9 cellular contexts compared by ENCODE assay signal in genomic region chr12:54579696-54580333, GRCh38. TPM values are rescaled to one million over a fixed set of nuclear protein-coding genes. Genes with fewer than 3 reads are reported as not detected.
DNase-seq lines count a peak whose midpoint lies in the region; ATAC-seq lines count a peak whose summit lies in the region.
"Had no signal": no experiment of that assay in that cellular context is flagged by ENCODE, and none has a peak within 500 bp of the region (broad histone marks: within the 10 kb centered on the region; RNA-seq: fewer than 3 reads in every experiment).

No MANE protein-coding gene starts in this region.

- no peak overlapping the region for H3K4me3 ChIP-seq in SJSA1

- no peaks in the 10 kb centered on the region for H3K36me3 ChIP-seq in SJSA1

- intact Hi-C loops in Right ventricle myocardium inferior (cut with DNase I) (no loop called here), posterior vena cava (cut with DNase I) (no loop called here)

- no peaks in the 10 kb centered on the region for H3K9me3 ChIP-seq in SJSA1 (replicated peaks)

- H3K27me3 ChIP-seq in SJSA1 (replicated peaks) = no peaks in the 10 kb centered on the region; the same call in 1 of the 2 replicates

- no peaks in the 10 kb centered on the region for H3K4me1 ChIP-seq in SJSA1 (replicated peaks)

- peak; percentile 94 for DNase-seq in ELF-1 (ENCODE audit: low read depth, low spot score)
- DNase-seq in HS-27A (ENCODE audit: low read depth) = peak; percentile 35
- peak; percentile 62 to 75 for DNase-seq in SJSA1 (ENCODE audit: low read depth in 1 of 2, low spot score in 2 of 2)
- peak; percentile 85 for DNase-seq in activated naive CD4-positive, alpha-beta T cell treated with Interleukin-2 at 50 U/mL for 16 hours
- peak; percentile 87 for DNase-seq in Right ventricle myocardium inferior (ENCODE audit: missing footprints)
- peak; percentile 94 for DNase-seq in posterior vena cava (ENCODE audit: low spot score)
- peak; percentile 89 for DNase-seq in ureter (ENCODE audit: low spot score)

- peak; percentile 96 for ATAC-seq in GM21447 (IDR thresholded peaks at IDR 0.05; ENCODE audit: unreplicated experiment)
- ATAC-seq in Right ventricle myocardium inferior = peak; percentile 92

- H3K27ac ChIP-seq in SJSA1 = no peak overlapping the region

RNA-seq across cellular contexts. Expression of gene PPP1R1A, which starts 8.6 kb away (rescaled TPM):
- total RNA-seq in SJSA1 (2014; rRNA removed; shearing (Covaris generic)) = 0.06 TPM in 1 of 2 replicates, not detected in the other
- total RNA-seq in Right ventricle myocardium inferior (239 TPM), posterior vena cava (1 to 10 TPM; 3.7 to 7.4 TPM), ureter (1.1 TPM)
- total RNA-seq: mononuclear cell had no signal

RNA-seq across cellular contexts. Expression of gene PDE1B, which starts 30.4 kb away (rescaled TPM):
- total RNA-seq in SJSA1 (2014; rRNA removed; shearing (Covaris generic)) = not detected in 2 replicates
- total RNA-seq in Right ventricle myocardium inferior = 2.7 TPM
- total RNA-seq in posterior vena cava = 10 to 100 TPM in 1 of 2 donors, 1 to 10 TPM in 1; 9.6 to 25.1 TPM
- total RNA-seq in ureter = 5.5 TPM

RNA-seq across cellular contexts. Expression of gene LACRT, which starts 54.9 kb away (rescaled TPM):
- not detected in 2 replicates for total RNA-seq in SJSA1 (2014; rRNA removed; shearing (Covaris generic))
- total RNA-seq in Right ventricle myocardium inferior (not detected), posterior vena cava (not detected), ureter (not detected)
- total RNA-seq: mononuclear cell had no signal

Comparison
In these comparisons a context has a peak if more than half of its experiments do, and no peak if none do; other contexts are left out.
1. DNase-seq: peak in every context shown above with its lines; median percentile 94 in ELF-1; 94 in posterior vena cava; 89 in ureter; 87 in Right ventricle myocardium inferior; 85 in activated naive CD4-positive, alpha-beta T cell treated with Interleukin-2 at 50 U/mL for 16 hours; 68 in SJSA1; 35 in HS-27A.
2. RNA of gene PPP1R1A, which starts 8.6 kb away (total RNA-seq): 239 TPM in Right ventricle myocardium inferior (single experiment); 3.7 to 7.4 TPM in posterior vena cava, 1.1 TPM in ureter (single experiment) and 0.06 TPM in SJSA1; every median in the first group is over 10 times any median in the second.